1 cellular context compared by ENCODE assay signal in genomic region chr1:18283601-18284385, GRCh38.
TF ChIP-seq lines count a peak whose summit lies in the region.

No MANE protein-coding gene starts in this region.

TF ChIP-seq in WTC11, 78 proteins besides CTCF, POLR2A, EP300 and RAD21:
- TF ChIP-seq, protein P1, sequence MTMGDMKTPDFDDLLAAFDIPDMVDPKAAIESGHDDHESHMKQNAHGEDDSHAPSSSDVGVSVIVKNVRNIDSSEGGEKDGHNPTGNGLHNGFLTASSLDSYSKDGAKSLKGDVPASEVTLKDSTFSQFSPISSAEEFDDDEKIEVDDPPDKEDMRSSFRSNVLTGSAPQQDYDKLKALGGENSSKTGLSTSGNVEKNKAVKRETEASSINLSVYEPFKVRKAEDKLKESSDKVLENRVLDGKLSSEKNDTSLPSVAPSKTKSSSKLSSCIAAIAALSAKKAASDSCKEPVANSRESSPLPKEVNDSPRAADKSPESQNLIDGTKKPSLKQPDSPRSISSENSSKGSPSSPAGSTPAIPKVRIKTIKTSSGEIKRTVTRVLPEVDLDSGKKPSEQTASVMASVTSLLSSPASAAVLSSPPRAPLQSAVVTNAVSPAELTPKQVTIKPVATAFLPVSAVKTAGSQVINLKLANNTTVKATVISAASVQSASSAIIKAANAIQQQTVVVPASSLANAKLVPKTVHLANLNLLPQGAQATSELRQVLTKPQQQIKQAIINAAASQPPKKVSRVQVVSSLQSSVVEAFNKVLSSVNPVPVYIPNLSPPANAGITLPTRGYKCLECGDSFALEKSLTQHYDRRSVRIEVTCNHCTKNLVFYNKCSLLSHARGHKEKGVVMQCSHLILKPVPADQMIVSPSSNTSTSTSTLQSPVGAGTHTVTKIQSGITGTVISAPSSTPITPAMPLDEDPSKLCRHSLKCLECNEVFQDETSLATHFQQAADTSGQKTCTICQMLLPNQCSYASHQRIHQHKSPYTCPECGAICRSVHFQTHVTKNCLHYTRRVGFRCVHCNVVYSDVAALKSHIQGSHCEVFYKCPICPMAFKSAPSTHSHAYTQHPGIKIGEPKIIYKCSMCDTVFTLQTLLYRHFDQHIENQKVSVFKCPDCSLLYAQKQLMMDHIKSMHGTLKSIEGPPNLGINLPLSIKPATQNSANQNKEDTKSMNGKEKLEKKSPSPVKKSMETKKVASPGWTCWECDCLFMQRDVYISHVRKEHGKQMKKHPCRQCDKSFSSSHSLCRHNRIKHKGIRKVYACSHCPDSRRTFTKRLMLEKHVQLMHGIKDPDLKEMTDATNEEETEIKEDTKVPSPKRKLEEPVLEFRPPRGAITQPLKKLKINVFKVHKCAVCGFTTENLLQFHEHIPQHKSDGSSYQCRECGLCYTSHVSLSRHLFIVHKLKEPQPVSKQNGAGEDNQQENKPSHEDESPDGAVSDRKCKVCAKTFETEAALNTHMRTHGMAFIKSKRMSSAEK (CRISPR knock-in tag; IDR thresholded peaks at IDR 0.05; ENCODE audit: borderline replicate concordance) = no peak
- TF ChIP-seq ATF1 (CRISPR knock-in tag; IDR thresholded peaks at IDR 0.05) (no peak), ZMAT4 (CRISPR knock-in tag; IDR thresholded peaks at IDR 0.05) (no peak), HMGXB4 (CRISPR knock-in tag; IDR thresholded peaks at IDR 0.05) (no peak), ESRRA (CRISPR knock-in tag; IDR thresholded peaks at IDR 0.05; ENCODE audit: borderline replicate concordance) (no peak), NFE2L1 (CRISPR knock-in tag; IDR thresholded peaks at IDR 0.05) (no peak), ETV6 (CRISPR knock-in tag; IDR thresholded peaks at IDR 0.05) (no peak), SMAD4 (CRISPR knock-in tag; IDR thresholded peaks at IDR 0.05) (no peak), JUN (CRISPR knock-in tag; IDR thresholded peaks at IDR 0.05) (no peak), HMGA2 (CRISPR knock-in tag; IDR thresholded peaks at IDR 0.05) (no peak)
- TF ChIP-seq, protein P2, sequence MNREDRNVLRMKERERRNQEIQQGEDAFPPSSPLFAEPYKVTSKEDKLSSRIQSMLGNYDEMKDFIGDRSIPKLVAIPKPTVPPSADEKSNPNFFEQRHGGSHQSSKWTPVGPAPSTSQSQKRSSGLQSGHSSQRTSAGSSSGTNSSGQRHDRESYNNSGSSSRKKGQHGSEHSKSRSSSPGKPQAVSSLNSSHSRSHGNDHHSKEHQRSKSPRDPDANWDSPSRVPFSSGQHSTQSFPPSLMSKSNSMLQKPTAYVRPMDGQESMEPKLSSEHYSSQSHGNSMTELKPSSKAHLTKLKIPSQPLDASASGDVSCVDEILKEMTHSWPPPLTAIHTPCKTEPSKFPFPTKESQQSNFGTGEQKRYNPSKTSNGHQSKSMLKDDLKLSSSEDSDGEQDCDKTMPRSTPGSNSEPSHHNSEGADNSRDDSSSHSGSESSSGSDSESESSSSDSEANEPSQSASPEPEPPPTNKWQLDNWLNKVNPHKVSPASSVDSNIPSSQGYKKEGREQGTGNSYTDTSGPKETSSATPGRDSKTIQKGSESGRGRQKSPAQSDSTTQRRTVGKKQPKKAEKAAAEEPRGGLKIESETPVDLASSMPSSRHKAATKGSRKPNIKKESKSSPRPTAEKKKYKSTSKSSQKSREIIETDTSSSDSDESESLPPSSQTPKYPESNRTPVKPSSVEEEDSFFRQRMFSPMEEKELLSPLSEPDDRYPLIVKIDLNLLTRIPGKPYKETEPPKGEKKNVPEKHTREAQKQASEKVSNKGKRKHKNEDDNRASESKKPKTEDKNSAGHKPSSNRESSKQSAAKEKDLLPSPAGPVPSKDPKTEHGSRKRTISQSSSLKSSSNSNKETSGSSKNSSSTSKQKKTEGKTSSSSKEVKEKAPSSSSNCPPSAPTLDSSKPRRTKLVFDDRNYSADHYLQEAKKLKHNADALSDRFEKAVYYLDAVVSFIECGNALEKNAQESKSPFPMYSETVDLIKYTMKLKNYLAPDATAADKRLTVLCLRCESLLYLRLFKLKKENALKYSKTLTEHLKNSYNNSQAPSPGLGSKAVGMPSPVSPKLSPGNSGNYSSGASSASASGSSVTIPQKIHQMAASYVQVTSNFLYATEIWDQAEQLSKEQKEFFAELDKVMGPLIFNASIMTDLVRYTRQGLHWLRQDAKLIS (CRISPR knock-in tag; IDR thresholded peaks at IDR 0.05; ENCODE audit: borderline replicate concordance) = no peak
- TF ChIP-seq, protein P3, sequence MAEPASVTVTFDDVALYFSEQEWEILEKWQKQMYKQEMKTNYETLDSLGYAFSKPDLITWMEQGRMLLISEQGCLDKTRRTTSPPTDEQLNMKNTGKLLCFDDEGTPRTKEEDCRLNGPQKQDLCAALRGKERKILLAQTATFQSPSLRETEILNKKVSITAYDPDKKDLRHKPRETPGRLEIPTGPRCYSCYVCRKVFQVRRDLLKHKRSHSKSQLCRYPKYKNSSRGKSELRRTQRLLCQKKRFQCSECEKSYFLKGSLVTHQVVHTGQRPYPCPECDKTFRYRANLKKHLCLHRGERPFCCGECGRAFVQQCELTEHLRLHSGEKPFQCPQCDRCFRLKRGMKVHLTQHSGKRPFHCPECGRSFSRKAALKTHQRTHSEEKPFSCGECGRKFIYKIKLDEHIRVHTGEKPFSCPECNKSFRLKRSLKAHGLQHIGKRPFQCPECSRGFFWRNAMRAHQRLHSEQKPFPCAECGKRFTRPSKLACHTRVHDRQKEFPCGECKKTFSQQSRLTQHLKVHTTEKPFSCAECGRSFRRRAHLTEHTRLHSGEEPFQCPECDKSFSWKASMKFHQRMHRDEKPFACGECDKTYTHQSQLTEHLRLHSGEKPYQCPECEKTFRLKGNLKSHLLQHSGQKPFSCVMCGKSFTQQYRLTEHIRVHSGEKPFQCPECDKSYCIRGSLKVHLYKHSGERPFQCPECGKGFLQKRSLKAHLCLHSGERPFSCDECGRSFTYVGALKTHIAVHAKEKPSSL (CRISPR knock-in tag; conservative IDR thresholded peaks at IDR 0.05) = no peak
- TF ChIP-seq, protein P4, sequence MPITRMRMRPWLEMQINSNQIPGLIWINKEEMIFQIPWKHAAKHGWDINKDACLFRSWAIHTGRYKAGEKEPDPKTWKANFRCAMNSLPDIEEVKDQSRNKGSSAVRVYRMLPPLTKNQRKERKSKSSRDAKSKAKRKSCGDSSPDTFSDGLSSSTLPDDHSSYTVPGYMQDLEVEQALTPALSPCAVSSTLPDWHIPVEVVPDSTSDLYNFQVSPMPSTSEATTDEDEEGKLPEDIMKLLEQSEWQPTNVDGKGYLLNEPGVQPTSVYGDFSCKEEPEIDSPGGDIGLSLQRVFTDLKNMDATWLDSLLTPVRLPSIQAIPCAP (CRISPR knock-in tag; IDR thresholded peaks at IDR 0.05) = no peak
- TF ChIP-seq, protein P5, sequence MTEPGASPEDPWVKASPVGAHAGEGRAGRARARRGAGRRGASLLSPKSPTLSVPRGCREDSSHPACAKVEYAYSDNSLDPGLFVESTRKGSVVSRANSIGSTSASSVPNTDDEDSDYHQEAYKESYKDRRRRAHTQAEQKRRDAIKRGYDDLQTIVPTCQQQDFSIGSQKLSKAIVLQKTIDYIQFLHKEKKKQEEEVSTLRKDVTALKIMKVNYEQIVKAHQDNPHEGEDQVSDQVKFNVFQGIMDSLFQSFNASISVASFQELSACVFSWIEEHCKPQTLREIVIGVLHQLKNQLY (CRISPR knock-in tag; IDR thresholded peaks at IDR 0.05) = no peak
- TF ChIP-seq, protein P6, sequence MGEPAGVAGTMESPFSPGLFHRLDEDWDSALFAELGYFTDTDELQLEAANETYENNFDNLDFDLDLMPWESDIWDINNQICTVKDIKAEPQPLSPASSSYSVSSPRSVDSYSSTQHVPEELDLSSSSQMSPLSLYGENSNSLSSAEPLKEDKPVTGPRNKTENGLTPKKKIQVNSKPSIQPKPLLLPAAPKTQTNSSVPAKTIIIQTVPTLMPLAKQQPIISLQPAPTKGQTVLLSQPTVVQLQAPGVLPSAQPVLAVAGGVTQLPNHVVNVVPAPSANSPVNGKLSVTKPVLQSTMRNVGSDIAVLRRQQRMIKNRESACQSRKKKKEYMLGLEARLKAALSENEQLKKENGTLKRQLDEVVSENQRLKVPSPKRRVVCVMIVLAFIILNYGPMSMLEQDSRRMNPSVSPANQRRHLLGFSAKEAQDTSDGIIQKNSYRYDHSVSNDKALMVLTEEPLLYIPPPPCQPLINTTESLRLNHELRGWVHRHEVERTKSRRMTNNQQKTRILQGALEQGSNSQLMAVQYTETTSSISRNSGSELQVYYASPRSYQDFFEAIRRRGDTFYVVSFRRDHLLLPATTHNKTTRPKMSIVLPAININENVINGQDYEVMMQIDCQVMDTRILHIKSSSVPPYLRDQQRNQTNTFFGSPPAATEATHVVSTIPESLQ (CRISPR knock-in tag; IDR thresholded peaks at IDR 0.05) = no peak
